Comparison of ENCODE assay signal across 19 cellular contexts in genomic region chr5:93594591-93595419, GRCh38. TPM values are rescaled to one million over a fixed set of nuclear protein-coding genes. Genes with fewer than 3 reads are reported as not detected.
DNase-seq lines count a peak whose midpoint lies in the region; TF ChIP-seq lines count a peak whose summit lies in the region.
"Had no signal": no experiment of that assay in that cellular context is flagged by ENCODE, and none has a peak within 500 bp of the region (broad histone marks: within the 10 kb centered on the region; RNA-seq: fewer than 3 reads in every experiment).

No MANE protein-coding gene starts in this region.

- peaks cover 0 to 67% of the 10 kb centered on the region in 2 donors for H3K4me1 ChIP-seq in right atrium auricular region
- H3K4me1 ChIP-seq: pancreas, Peyer's patch had no signal

- peak overlapping the region; percentile 71 to 85 for H3K27ac ChIP-seq in right atrium auricular region
- H3K27ac ChIP-seq: epithelial cell of prostate, hepatocyte, pancreas, Peyer's patch had no signal

- H3K9me3 ChIP-seq in right atrium auricular region, result no peaks in the 10 kb centered on the region
- no peaks in the 10 kb centered on the region for H3K9me3 ChIP-seq in MG63
- H3K9me3 ChIP-seq: pancreas had no signal

- in situ Hi-C loops in astrocyte of the spinal cord (cut with HindIII; ENCODE audit: low sequenced_read_pairs), result no loop called here

- H3K27me3 ChIP-seq in right atrium auricular region (peaks cover 0 to 4% of the 10 kb centered on the region in 2 donors), MG63 (no peaks in the 10 kb centered on the region)

- H3K36me3 ChIP-seq in right atrium auricular region (no peaks in the 10 kb centered on the region), MG63 (peaks cover 52% of the 10 kb centered on the region)
- H3K36me3 ChIP-seq: pancreas, Peyer's patch had no signal

- DNase-seq in right atrium auricular region (ENCODE audit: low spot score) (no peak), cardiac septum (ENCODE audit: low spot score) (no peak), astrocyte of the spinal cord (ENCODE audit: low read depth, low spot score) (peak; percentile 66), left kidney (ENCODE audit: low read depth, low spot score) (peak; percentile 81), superior temporal gyrus (ENCODE audit: extremely low spot score) (peak; percentile 35), NCI-H146 (lab: John Stamatoyannopoulos, UW) (no peak), MG63 (no peak)
- no peak for DNase-seq in stimulated activated naive CD4-positive, alpha-beta T cell treated with Interleukin-2 at 50 U/mL for 16 hours (lab: John Stamatoyannopoulos, UW)
- DNase-seq: activated CD4-positive, alpha-beta memory T cell treated with anti-CD3 and anti-CD28 coated beads, Interleukin-2, amount 10 ng/mL, durations not matched to agents 7 days and 5 days; activated effector memory CD4-positive, alpha-beta T cell treated with anti-CD3 and anti-CD28 coated beads, Interleukin-2, amount 50 U/mL, for 16 hours; NCI-H1436; NCI-H510A treated with DMSO at 0.1 percent for 48 hours; pancreas; Peyer's patch; stimulated activated CD4-positive, alpha-beta T cell treated with anti-CD3 and anti-CD28 coated beads, Interleukin-15, amount 100 ng/mL, for 24 hours had no signal

- intact Hi-C loops in cardiac septum (cut with DNase I), result no loop called here

- TF ChIP-seq CTCF in right atrium auricular region (IDR thresholded peaks at IDR 0.05) (no peak), astrocyte of the spinal cord (IDR thresholded peaks at IDR 0.05; ENCODE audit: low read depth, low read length) (peak; percentile 6)

- H3K4me3 ChIP-seq in right atrium auricular region (peak overlapping the region in 1 of 2 donors; percentile 14), astrocyte of the spinal cord (ENCODE audit: low read depth, low read length) (no peak overlapping the region), MG63 (no peak overlapping the region)
- H3K4me3 ChIP-seq: hepatocyte, K562, pancreas, Peyer's patch had no signal

RNA-seq across cellular contexts. Expression of gene NR2F1, which starts 11.8 kb away (rescaled TPM):
- total RNA-seq in right atrium auricular region (10 to 100 TPM; 35.3 to 37.6 TPM), cardiac septum (0.73 TPM)
- 73.0 and 76.3 TPM in 2 replicates for total RNA-seq in MG63 (2014; rRNA removed; shearing (Covaris generic); ENCODE audit: low replicate concordance)
- total RNA-seq: activated CD4-positive, alpha-beta memory T cell treated with anti-CD3 and anti-CD28 coated beads, Interleukin-2, amount 10 ng/mL, durations not matched to agents 7 days and 5 days; T-helper 1 cell treated with Interleukin-12 subunit alpha and Interleukin-12 subunit beta and Interleukin-4 antibody, amounts not matched to agents 30 ng/mL and 1 ng/mL, for 36 hours had no signal

RNA-seq across cellular contexts. Expression of gene NR2F1-AS1, which starts 13.8 kb away (rescaled TPM):
- 10 to 100 TPM in 1 of 2 donors, 1 to 10 TPM in 1; 7.1 to 11.0 TPM for total RNA-seq in right atrium auricular region
- 0.89 TPM for total RNA-seq in cardiac septum
- 8.1 and 15.1 TPM in 2 replicates for total RNA-seq in MG63 (2014; rRNA removed; shearing (Covaris generic); ENCODE audit: low replicate concordance)
- total RNA-seq: activated CD4-positive, alpha-beta memory T cell treated with anti-CD3 and anti-CD28 coated beads, Interleukin-2, amount 10 ng/mL, durations not matched to agents 7 days and 5 days; K562; T-helper 1 cell treated with Interleukin-12 subunit alpha and Interleukin-12 subunit beta and Interleukin-4 antibody, amounts not matched to agents 30 ng/mL and 1 ng/mL, for 36 hours had no signal

Comparison
In these comparisons a context has a peak if more than half of its experiments do, and no peak if none do; other contexts are left out.
1. RNA of gene NR2F1, which starts 11.8 kb away (total RNA-seq): 73.0 to 76.3 TPM in MG63 and 35.3 to 37.6 TPM in right atrium auricular region; 0.73 TPM in cardiac septum (single experiment); every median in the first group is over 10 times any median in the second.
2. DNase-seq: peak in astrocyte of the spinal cord (single experiment), left kidney (single experiment) and superior temporal gyrus (single experiment); none in right atrium auricular region (single experiment), cardiac septum (single experiment), NCI-H146 (single experiment), stimulated activated naive CD4-positive, alpha-beta T cell treated with Interleukin-2 at 50 U/mL for 16 hours (single experiment) and MG63 (single experiment).